Comparison of ENCODE assay signal across 9 cellular contexts in the genomic region with DNA sequence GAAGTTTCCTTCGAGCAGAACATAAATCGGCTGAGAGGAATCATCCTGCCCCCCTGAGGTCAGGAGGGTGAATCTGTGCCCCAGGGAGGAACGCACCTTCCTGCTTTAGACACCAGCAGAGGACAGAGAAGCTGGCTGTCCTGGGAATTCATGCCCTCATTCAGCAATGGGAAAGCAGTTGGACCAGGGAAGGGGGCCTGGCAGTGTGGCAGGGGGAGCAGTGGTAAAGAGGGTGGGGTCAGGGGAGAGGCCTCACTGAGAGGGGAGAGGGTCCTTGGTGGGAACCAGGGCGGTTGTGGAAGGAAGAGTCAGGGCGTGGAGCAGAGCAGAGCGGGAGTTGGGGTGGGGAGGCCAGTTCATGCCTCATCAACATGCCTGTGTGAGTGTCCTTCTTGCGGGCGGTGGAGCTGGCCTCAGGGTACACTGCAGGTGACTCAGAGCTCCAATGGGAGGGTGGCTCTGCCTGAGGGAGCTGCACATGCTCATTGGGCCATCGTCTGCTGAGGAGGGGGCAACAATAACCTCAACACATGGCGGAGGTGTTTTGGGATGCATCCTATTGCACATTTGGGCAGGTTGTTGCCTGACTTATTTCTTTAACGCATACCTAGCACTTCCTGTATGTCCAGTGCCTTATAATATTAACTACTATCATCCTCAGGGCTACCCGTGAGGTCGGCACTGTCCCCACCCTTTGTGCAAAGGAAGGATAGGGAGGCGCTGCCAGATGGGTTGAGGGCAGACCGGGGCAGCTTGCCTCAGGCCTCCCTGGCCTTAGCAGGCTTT. TPM values are rescaled to one million over a fixed set of nuclear protein-coding genes. Genes with fewer than 3 reads are reported as not detected.
DNase-seq lines count a peak whose midpoint lies in the region; ATAC-seq and TF ChIP-seq lines count a peak whose summit lies in the region.
"Had no signal": no experiment of that assay in that cellular context is flagged by ENCODE, and none has a peak within 500 bp of the region (broad histone marks: within the 10 kb centered on the region; RNA-seq: fewer than 3 reads in every experiment).

No MANE protein-coding gene starts in this region.

- peaks cover 66% of the 10 kb centered on the region for H3K36me3 ChIP-seq in DND-41 (ENCODE audit: insufficient read depth, low read length)
- H3K36me3 ChIP-seq in testis (ENCODE audit: low read depth, missing control alignments), result no peaks in the 10 kb centered on the region

- peak; percentile 2 for TF ChIP-seq CTCF in DND-41 (IDR thresholded peaks at IDR 0.05; ENCODE audit: borderline replicate concordance, extremely low read depth, low read length, poor library complexity, severe bottlenecking)
- TF ChIP-seq CTCF in testis (IDR thresholded peaks at IDR 0.05), result no peak

- no peak overlapping the region for H2AFZ ChIP-seq in DND-41 (ENCODE audit: low read depth, low read length)

- H3K4me2 ChIP-seq in DND-41 (ENCODE audit: insufficient read depth, low read length), result no peak overlapping the region

- peaks cover 94% of the 10 kb centered on the region for H3K79me2 ChIP-seq in DND-41 (ENCODE audit: insufficient read depth, low read length)

- H3K4me1 ChIP-seq in DND-41 (ENCODE audit: insufficient read depth, low read length), result no peaks in the 10 kb centered on the region; the same call in 1 of the 2 replicates
- peaks cover 52% of the 10 kb centered on the region for H3K4me1 ChIP-seq in testis

- DNase-seq in DND-41 (no peak), fibroblast of peridontal ligament (ENCODE audit: extremely low read depth) (peak; percentile 38), sciatic nerve (ENCODE audit: low spot score) (no peak), putamen (ENCODE audit: low spot score) (no peak), testis (no peak)
- DNase-seq: NCI-H1092 treated with DMSO at 0.1 percent for 48 hours had no signal

- H3K27ac ChIP-seq in DND-41 (ENCODE audit: low read length) (no peak overlapping the region), testis (peak overlapping the region in 1 of 2 donors; percentile 19)

- H3K9ac ChIP-seq in DND-41 (ENCODE audit: low read depth, low read length), result no peak overlapping the region

- TF ChIP-seq POLR2A in testis (IDR thresholded peaks at IDR 0.05), result no peak

- ATAC-seq in DND-41 (ENCODE audit: insufficient read depth, low read depth) (no peak), SK-N-SH treated with all-trans-retinoic acid at 6 μM for 48 hours (peak; percentile 63), sciatic nerve (peak; percentile 2), HG03571 (IDR thresholded peaks at IDR 0.05; ENCODE audit: unreplicated experiment) (no peak), GM21619 (IDR thresholded peaks at IDR 0.05; ENCODE audit: unreplicated experiment) (no peak)

- 77% methylated on average over 14 to 15 of the region's 15 CpGs for WGBS in testis, 2 donors

- H3K9me3 ChIP-seq in DND-41 (ENCODE audit: insufficient read depth, low read length, severe bottlenecking) (no peaks in the 10 kb centered on the region), testis (no peaks in the 10 kb centered on the region)

- peaks cover 83% of the 10 kb centered on the region for H4K20me1 ChIP-seq in DND-41 (ENCODE audit: insufficient read depth, low read length)

- H3K4me3 ChIP-seq in DND-41 (ENCODE audit: low read depth in 1 of 2, low read length in 2 of 2) (no peak overlapping the region), testis (no peak overlapping the region)

- no peaks in the 10 kb centered on the region for H3K27me3 ChIP-seq in DND-41 (ENCODE audit: insufficient read depth, low read length, poor library complexity)
- no peaks in the 10 kb centered on the region for H3K27me3 ChIP-seq in testis

- intact Hi-C loops in sciatic nerve (cut with DNase I), result no loop called here
- intact Hi-C loops in testis (cut with DNase I; ENCODE audit: low total_unique reads), result no loop called here

TF ChIP-seq in SK-N-SH treated with all-trans-retinoic acid at 6 μM for 48 hours, 23 proteins besides CTCF, POLR2A, EP300 and RAD21:
- TF ChIP-seq ESRRG (CRISPR knock-in tag; IDR thresholded peaks at IDR 0.05) (no peak), ISL1 (CRISPR knock-in tag; IDR thresholded peaks at IDR 0.05) (no peak)

RNA-seq across cellular contexts. Expression of gene MED15, which starts 23.2 kb away (rescaled TPM):
- total RNA-seq in sciatic nerve (130 TPM), testis (100 to 1,000 TPM in 1 of 2 donors, 10 to 100 TPM in 1; 81.6 to 101 TPM)
- polyA plus RNA-seq in testis (ENCODE audit: insufficient read depth, low read depth, low replicate concordance), result 71.0 TPM

RNA-seq across cellular contexts. Expression of gene KLHL22, which starts 35.0 kb away (rescaled TPM):
- total RNA-seq in sciatic nerve (28.0 TPM), testis (10 to 100 TPM; 39.8 to 41.7 TPM)
- polyA plus RNA-seq in testis (ENCODE audit: insufficient read depth, low read depth, low replicate concordance), result 18.1 TPM

Comparison
In these comparisons a context has a peak if more than half of its experiments do, and no peak if none do; other contexts are left out.
1. ATAC-seq: peak in SK-N-SH treated with all-trans-retinoic acid at 6 μM for 48 hours (single experiment) and sciatic nerve (single experiment); none in DND-41 (single experiment), HG03571 (single experiment) and GM21619 (single experiment).